ENCODE assay signal across 17 cellular contexts in genomic region chr4:99301376-99302164, GRCh38. TPM values are rescaled to one million over a fixed set of nuclear protein-coding genes. Genes with fewer than 3 reads are reported as not detected.
DNase-seq lines count a peak whose midpoint lies in the region; ATAC-seq, FAIRE-seq and TF ChIP-seq lines count a peak whose summit lies in the region.
"Had no signal": no experiment of that assay in that cellular context is flagged by ENCODE, and none has a peak within 500 bp of the region (broad histone marks: within the 10 kb centered on the region; RNA-seq: fewer than 3 reads in every experiment).

No MANE protein-coding gene starts in this region.

- TF ChIP-seq CTCF in colonic mucosa (IDR thresholded peaks at IDR 0.05) (no peak), HepG2 (CRISPR knock-in tag; IDR thresholded peaks at IDR 0.05) (no peak)

- H3K9me3 ChIP-seq in colonic mucosa (no peaks in the 10 kb centered on the region), HepG2 (ENCODE audit: low read length) (no peaks in the 10 kb centered on the region), stomach smooth muscle (ENCODE audit: control insufficient read depth in 2 of 2, low read length in 2 of 2) (peaks cover 0 to 4% of the 10 kb centered on the region in 2 donors)
- H3K9me3 ChIP-seq: BE2C had no signal

- H3K4me3 ChIP-seq in colonic mucosa: no peak overlapping the region
- no peak overlapping the region for H3K4me3 ChIP-seq in HepG2 (replicated peaks in 1 of 3; ENCODE audit: insufficient read depth in 1 of 3, low read depth in 2 of 3, low read length in 3 of 3)
- peak overlapping the region in 1 of 2 donors; percentile 3 for H3K4me3 ChIP-seq in stomach smooth muscle (ENCODE audit: low read length in 2 of 2)
- H3K4me3 ChIP-seq: skin epidermis had no signal

- intact Hi-C loops in colonic mucosa (cut with DNase I) (no loop called here), HepG2 (cut with micrococcal nuclease; ENCODE audit: unreplicated experiment) (no loop called here)

- H3K79me2 ChIP-seq in HepG2 (ENCODE audit: insufficient read depth, low read length): no peaks in the 10 kb centered on the region

- no peak for TF ChIP-seq EP300 in HepG2 (IDR thresholded peaks at IDR 0.05; ENCODE audit: low read depth in 2 of 2, low read length in 2 of 2)
- no peak for TF ChIP-seq EP300 in HepG2 (CRISPR knock-in tag; IDR thresholded peaks at IDR 0.05; ENCODE audit: borderline replicate concordance)

- H3K27me3 ChIP-seq in colonic mucosa (no peaks in the 10 kb centered on the region), HepG2 (ENCODE audit: control insufficient read depth in 1 of 2, insufficient read depth in 2 of 2, low read length in 2 of 2) (no peaks in the 10 kb centered on the region), stomach smooth muscle (ENCODE audit: control insufficient read depth in 1 of 2, insufficient read depth in 2 of 2, low read length in 2 of 2) (no peaks in the 10 kb centered on the region)
- H3K27me3 ChIP-seq: BE2C had no signal

- H4K20me1 ChIP-seq in HepG2 (ENCODE audit: insufficient read depth, low read length): no peaks in the 10 kb centered on the region

- CTCF ChIA-PET in HepG2 (lab: Yijun Ruan, JAX; ENCODE audit: low intra/inter-chr PET ratio, low total read pairs): no interaction called here

- H3K9ac ChIP-seq in colonic mucosa (ENCODE audit: low read depth in 2 of 2, low read length in 2 of 2): no peak overlapping the region
- H3K9ac ChIP-seq in HepG2 (ENCODE audit: insufficient read depth, low read depth, low read length): no peak overlapping the region
- H3K9ac ChIP-seq in stomach smooth muscle (ENCODE audit: low read length in 2 of 2): no peak overlapping the region

- no peak for ATAC-seq in HepG2
- ATAC-seq: activated CD4-positive, alpha-beta T cell treated with anti-CD3 and anti-CD28 coated beads for 36 hours; naive thymus-derived CD8-positive, alpha-beta T cell; stimulated activated naive CD8-positive, alpha-beta T cell treated with anti-CD3 and anti-CD28 coated beads, Interleukin-15, amount 100 ng/mL, for 72 hours had no signal

- no peak for TF ChIP-seq RAD21 in HepG2 (CRISPR knock-in tag; IDR thresholded peaks at IDR 0.05)

- POLR2A ChIA-PET in HepG2 (lab: Yijun Ruan, JAX): no interaction called here

- H3K27ac ChIP-seq in colonic mucosa: peak overlapping the region; percentile 4
- H3K27ac ChIP-seq in HepG2 (ENCODE audit: extremely low read length, insufficient read depth, low read length): no peak overlapping the region
- peak overlapping the region; percentile 61 for H3K27ac ChIP-seq in stomach smooth muscle (ENCODE audit: low read length)

- FAIRE-seq in HepG2 (lab: Jason Lieb, UNC): no peak

- no peaks in the 10 kb centered on the region for H3K4me1 ChIP-seq in colonic mucosa
- H3K4me1 ChIP-seq in HepG2 (ENCODE audit: insufficient read depth, low read length): peaks cover 7% of the 10 kb centered on the region; the same call in 1 of the 2 replicates
- peaks cover 3% of the 10 kb centered on the region for H3K4me1 ChIP-seq in stomach smooth muscle (ENCODE audit: control insufficient read depth, insufficient read depth, low read length)
- H3K4me1 ChIP-seq: BE2C had no signal

- H3K36me3 ChIP-seq in colonic mucosa (no peaks in the 10 kb centered on the region), HepG2 (replicated peaks in 1 of 2; ENCODE audit: control insufficient read depth in 1 of 2, insufficient read depth in 2 of 2, low read length in 2 of 2) (no peaks in the 10 kb centered on the region), stomach smooth muscle (ENCODE audit: control insufficient read depth in 2 of 2, insufficient read depth in 2 of 2, low read length in 2 of 2) (no peaks in the 10 kb centered on the region)
- H3K36me3 ChIP-seq: BE2C had no signal

- in situ Hi-C loops in HepG2 (cut with HindIII; ENCODE audit: extremely low pct_ligation_motif_present, low pct_unique_long_range_greater_than_20kb): no loop called here

- BruUV-seq in HepG2 (replicated peaks; lab: Mats Ljungman, UMichigan): no TSS peak

- no peak for TF ChIP-seq POLR2A in HepG2 (IDR thresholded peaks at IDR 0.05; ENCODE audit: insufficient read depth in 1 of 2, low read depth in 2 of 2, low read length in 2 of 2)

- no peak overlapping the region for H2AFZ ChIP-seq in HepG2 (ENCODE audit: low read length)

- H3K4me2 ChIP-seq in HepG2 (ENCODE audit: low read depth, low read length): no peak overlapping the region

- DNase-seq in AG20443 (ENCODE audit: low spot score) (peak; percentile 11), colonic mucosa (no peak), HepG2 (ENCODE audit: low spot score) (no peak), glomerular visceral epithelial cell (ENCODE audit: extremely low spot score) (no peak), iPS-NIHi11 (ENCODE audit: low spot score) (no peak), NCI-H446 treated with DMSO at 0.1 percent for 48 hours (lab: John Stamatoyannopoulos, UW) (no peak), NCI-H2029 (lab: John Stamatoyannopoulos, UW) (no peak)
- DNase-seq: activated CD4-positive, alpha-beta T cell treated with anti-CD3 and anti-CD28 coated beads for 36 hours; BE2C; DND-41; glutamatergic neuron; naive thymus-derived CD8-positive, alpha-beta T cell; stimulated activated naive CD8-positive, alpha-beta T cell treated with anti-CD3 and anti-CD28 coated beads, Interleukin-15, amount 100 ng/mL, for 72 hours had no signal

- 69% methylated on average over 7 of the region's 7 CpGs for WGBS in HepG2 (ENCODE audit: low lambda C conversion rate)

RNA-seq across cellular contexts. Expression of gene ADH1A, which starts 10.8 kb away (rescaled TPM):
- total RNA-seq in colonic mucosa: under 1 TPM; 0.16 to 0.17 TPM
- total RNA-seq in HepG2 (2016; rRNA removed; fragmentation: Illumina TruSeq; extraction: Trizol): 0.13 and 0.34 TPM in 2 replicates
- not detected in 2 replicates for total RNA-seq in HepG2 (2016; cell fraction: cytosol; rRNA removed; fragmentation: Illumina TruSeq; extraction: Trizol; ENCODE audit: low read depth)
- total RNA-seq in HepG2 (2016; cell fraction: insoluble cytoplasmic fraction; rRNA removed; fragmentation: Illumina TruSeq; extraction: Trizol): 0.13 and 0.45 TPM in 2 replicates
- total RNA-seq in HepG2 (2016; cell fraction: membrane; rRNA removed; fragmentation: Illumina TruSeq; extraction: Trizol): 0.12 TPM in 1 of 2 replicates, not detected in the other
- 0.37 TPM in 1 of 2 replicates, not detected in the other for total RNA-seq in HepG2 (2016; cell fraction: nucleus; rRNA removed; fragmentation: Illumina TruSeq; extraction: Trizol)
- 0.12 TPM in 1 of 2 replicates, not detected in the other for polyA plus RNA-seq in HepG2 (2011; rRNA removed)
- not detected in 2 replicates for polyA plus RNA-seq in HepG2 (2011; cell fraction: cytosol; rRNA removed)
- not detected in 2 replicates for polyA plus RNA-seq in HepG2 (2011; cell fraction: nucleus; rRNA removed)
- polyA plus RNA-seq in HepG2 (2012): 0.45 TPM in 1 of 2 replicates, not detected in the other
- polyA plus RNA-seq in HepG2 (2016; cell fraction: cytosol; fragmentation: Illumina TruSeq; extraction: Trizol; ENCODE audit: low read depth): 0.09 and 0.11 TPM in 2 replicates
- polyA plus RNA-seq in HepG2 (2016; cell fraction: insoluble cytoplasmic fraction; fragmentation: Illumina TruSeq; extraction: Trizol; ENCODE audit: low read depth): 0.26 and 0.38 TPM in 2 replicates
- polyA plus RNA-seq in HepG2 (2016; cell fraction: membrane; fragmentation: Illumina TruSeq; extraction: Trizol; ENCODE audit: low read depth): not detected in 2 replicates
- polyA plus RNA-seq in HepG2 (2016; cell fraction: nucleus; fragmentation: Illumina TruSeq; extraction: Trizol; ENCODE audit: insufficient read depth, low read depth): 0.31 and 0.59 TPM in 2 replicates
- not detected in 2 replicates for polyA minus RNA-seq in HepG2 (2011; rRNA and poly(A)+ RNA removed; ENCODE audit: low replicate concordance)
- polyA minus RNA-seq in HepG2 (2011; cell fraction: cytosol; rRNA and poly(A)+ RNA removed): not detected in 2 replicates
- not detected in 2 replicates for polyA minus RNA-seq in HepG2 (2011; cell fraction: nucleus; rRNA and poly(A)+ RNA removed)
- total RNA-seq: activated CD4-positive, alpha-beta T cell treated with anti-CD3 and anti-CD28 coated beads for 36 hours; dermis microvascular lymphatic vessel endothelial cell; naive thymus-derived CD8-positive, alpha-beta T cell; T-helper 2 cell treated with Interferon-gamma antibody and Interleukin-4, amounts not matched to agents 100 ng/mL and 5 ng/mL, for 36 hours had no signal
- polyA plus RNA-seq: naive thymus-derived CD8-positive, alpha-beta T cell had no signal

RNA-seq across cellular contexts. Expression of gene ADH1B, which starts 19.6 kb away (rescaled TPM):
- total RNA-seq in colonic mucosa (10 to 100 TPM; 46.1 to 62.3 TPM), HepG2 (2016; rRNA removed; fragmentation: Illumina TruSeq; extraction: Trizol) (0.40 and 1.2 TPM in 2 replicates)
- total RNA-seq in HepG2 (2016; cell fraction: cytosol; rRNA removed; fragmentation: Illumina TruSeq; extraction: Trizol; ENCODE audit: low read depth): not detected in 2 replicates
- 0.69 and 1.5 TPM in 2 replicates for total RNA-seq in HepG2 (2016; cell fraction: insoluble cytoplasmic fraction; rRNA removed; fragmentation: Illumina TruSeq; extraction: Trizol)
- 0.31 TPM in 1 of 2 replicates, not detected in the other for total RNA-seq in HepG2 (2016; cell fraction: membrane; rRNA removed; fragmentation: Illumina TruSeq; extraction: Trizol)
- 0.31 and 0.37 TPM in 2 replicates for total RNA-seq in HepG2 (2016; cell fraction: nucleus; rRNA removed; fragmentation: Illumina TruSeq; extraction: Trizol)
- polyA plus RNA-seq in HepG2 (2011; rRNA removed): 0.05 TPM in 1 of 2 replicates, not detected in the other
- polyA plus RNA-seq in HepG2 (2011; cell fraction: cytosol; rRNA removed): 0.03 TPM in 1 of 2 replicates, not detected in the other
- polyA plus RNA-seq in HepG2 (2011; cell fraction: nucleus; rRNA removed): not detected in 2 replicates
- polyA plus RNA-seq in HepG2 (2012): not detected in 2 replicates
- 0.06 and 0.07 TPM in 2 replicates for polyA plus RNA-seq in HepG2 (2016; cell fraction: cytosol; fragmentation: Illumina TruSeq; extraction: Trizol; ENCODE audit: low read depth)
- 0.38 and 0.71 TPM in 2 replicates for polyA plus RNA-seq in HepG2 (2016; cell fraction: insoluble cytoplasmic fraction; fragmentation: Illumina TruSeq; extraction: Trizol; ENCODE audit: low read depth)
- polyA plus RNA-seq in HepG2 (2016; cell fraction: membrane; fragmentation: Illumina TruSeq; extraction: Trizol; ENCODE audit: low read depth): 0.08 TPM in 1 of 2 replicates, not detected in the other
- 0.35 and 0.72 TPM in 2 replicates for polyA plus RNA-seq in HepG2 (2016; cell fraction: nucleus; fragmentation: Illumina TruSeq; extraction: Trizol; ENCODE audit: insufficient read depth, low read depth)
- polyA minus RNA-seq in HepG2 (2011; rRNA and poly(A)+ RNA removed; ENCODE audit: low replicate concordance): not detected in 2 replicates
- not detected in 2 replicates for polyA minus RNA-seq in HepG2 (2011; cell fraction: cytosol; rRNA and poly(A)+ RNA removed)
- not detected in 2 replicates for polyA minus RNA-seq in HepG2 (2011; cell fraction: nucleus; rRNA and poly(A)+ RNA removed)
- total RNA-seq: activated CD4-positive, alpha-beta T cell treated with anti-CD3 and anti-CD28 coated beads for 36 hours; naive thymus-derived CD8-positive, alpha-beta T cell; T-helper 2 cell treated with Interferon-gamma antibody and Interleukin-4, amounts not matched to agents 100 ng/mL and 5 ng/mL, for 36 hours had no signal
- polyA plus RNA-seq: naive thymus-derived CD8-positive, alpha-beta T cell had no signal

RNA-seq across cellular contexts. Expression of gene ADH1C, which starts 51.0 kb away (rescaled TPM):
- total RNA-seq in colonic mucosa (100 to 1,000 TPM; 140 to 240 TPM), HepG2 (2016; rRNA removed; fragmentation: Illumina TruSeq; extraction: Trizol) (not detected in 2 replicates)
- total RNA-seq in HepG2 (2016; cell fraction: cytosol; rRNA removed; fragmentation: Illumina TruSeq; extraction: Trizol; ENCODE audit: low read depth): not detected in 2 replicates
- total RNA-seq in HepG2 (2016; cell fraction: insoluble cytoplasmic fraction; rRNA removed; fragmentation: Illumina TruSeq; extraction: Trizol): not detected in 2 replicates
- not detected in 2 replicates for total RNA-seq in HepG2 (2016; cell fraction: membrane; rRNA removed; fragmentation: Illumina TruSeq; extraction: Trizol)
- total RNA-seq in HepG2 (2016; cell fraction: nucleus; rRNA removed; fragmentation: Illumina TruSeq; extraction: Trizol): not detected in 2 replicates
- not detected in 2 replicates for polyA plus RNA-seq in HepG2 (2011; rRNA removed)
- not detected in 2 replicates for polyA plus RNA-seq in HepG2 (2011; cell fraction: cytosol; rRNA removed)
- 0.21 TPM in 1 of 2 replicates, not detected in the other for polyA plus RNA-seq in HepG2 (2011; cell fraction: nucleus; rRNA removed)
- polyA plus RNA-seq in HepG2 (2012): 0.11 TPM in 2 replicates
- not detected in 2 replicates for polyA plus RNA-seq in HepG2 (2016; cell fraction: cytosol; fragmentation: Illumina TruSeq; extraction: Trizol; ENCODE audit: low read depth)
- polyA plus RNA-seq in HepG2 (2016; cell fraction: insoluble cytoplasmic fraction; fragmentation: Illumina TruSeq; extraction: Trizol; ENCODE audit: low read depth): not detected in 2 replicates
- polyA plus RNA-seq in HepG2 (2016; cell fraction: membrane; fragmentation: Illumina TruSeq; extraction: Trizol; ENCODE audit: low read depth): not detected in 2 replicates
- polyA plus RNA-seq in HepG2 (2016; cell fraction: nucleus; fragmentation: Illumina TruSeq; extraction: Trizol; ENCODE audit: insufficient read depth, low read depth): not detected in 2 replicates
- not detected in 2 replicates for polyA minus RNA-seq in HepG2 (2011; rRNA and poly(A)+ RNA removed; ENCODE audit: low replicate concordance)
- polyA minus RNA-seq in HepG2 (2011; cell fraction: cytosol; rRNA and poly(A)+ RNA removed): not detected in 2 replicates
- polyA minus RNA-seq in HepG2 (2011; cell fraction: nucleus; rRNA and poly(A)+ RNA removed): not detected in 2 replicates
- total RNA-seq: activated CD4-positive, alpha-beta T cell treated with anti-CD3 and anti-CD28 coated beads for 36 hours; dermis microvascular lymphatic vessel endothelial cell; naive thymus-derived CD8-positive, alpha-beta T cell; T-helper 2 cell treated with Interferon-gamma antibody and Interleukin-4, amounts not matched to agents 100 ng/mL and 5 ng/mL, for 36 hours had no signal
- polyA plus RNA-seq: naive thymus-derived CD8-positive, alpha-beta T cell had no signal

Comparison
In these comparisons a context has a peak if more than half of its experiments do, and no peak if none do; other contexts are left out.
1. RNA of gene ADH1B, which starts 19.6 kb away (total RNA-seq): 46.1 to 62.3 TPM in colonic mucosa; 0.31 to 1.5 TPM in HepG2; every median in the first group is over 10 times any median in the second.
2. RNA of gene ADH1C, which starts 51.0 kb away (total RNA-seq): 140 to 240 TPM in colonic mucosa; not detected in HepG2; every median in the first group is over 100 times any median in the second.